Comparison of ENCODE assay signal across 1 cellular context in the genomic region with DNA sequence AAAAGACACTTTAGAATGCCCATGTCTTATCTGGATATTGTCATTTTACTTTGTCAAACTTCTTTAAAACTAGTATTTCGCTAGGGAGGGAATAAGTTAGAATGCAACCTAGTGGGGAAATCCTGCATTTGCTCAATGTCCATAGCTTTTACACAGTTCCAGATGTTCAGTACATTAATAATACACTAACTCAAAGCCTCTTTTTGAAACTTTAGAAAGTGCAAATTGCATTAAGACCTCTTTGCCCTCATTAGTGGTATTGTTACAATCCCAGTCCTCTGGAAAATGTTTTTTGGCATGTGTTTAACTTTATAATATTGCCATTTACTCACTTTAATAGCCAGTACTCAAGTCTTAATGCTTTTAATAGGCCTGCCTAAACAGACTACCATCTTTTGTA.
TF ChIP-seq lines count a peak whose summit lies in the region.

No MANE protein-coding gene starts in this region.

TF ChIP-seq in SK-N-SH treated with all-trans-retinoic acid at 6 μM for 48 hours, 23 proteins besides CTCF, POLR2A, EP300 and RAD21 (continued from another document):
- TF ChIP-seq TSHZ2 (CRISPR knock-in tag; IDR thresholded peaks at IDR 0.05) (peak; percentile 81), CSRNP3 (CRISPR knock-in tag; IDR thresholded peaks at IDR 0.05) (peak; percentile 49; the same call in 1 of the 2 replicates)
- TF ChIP-seq, protein P1, sequence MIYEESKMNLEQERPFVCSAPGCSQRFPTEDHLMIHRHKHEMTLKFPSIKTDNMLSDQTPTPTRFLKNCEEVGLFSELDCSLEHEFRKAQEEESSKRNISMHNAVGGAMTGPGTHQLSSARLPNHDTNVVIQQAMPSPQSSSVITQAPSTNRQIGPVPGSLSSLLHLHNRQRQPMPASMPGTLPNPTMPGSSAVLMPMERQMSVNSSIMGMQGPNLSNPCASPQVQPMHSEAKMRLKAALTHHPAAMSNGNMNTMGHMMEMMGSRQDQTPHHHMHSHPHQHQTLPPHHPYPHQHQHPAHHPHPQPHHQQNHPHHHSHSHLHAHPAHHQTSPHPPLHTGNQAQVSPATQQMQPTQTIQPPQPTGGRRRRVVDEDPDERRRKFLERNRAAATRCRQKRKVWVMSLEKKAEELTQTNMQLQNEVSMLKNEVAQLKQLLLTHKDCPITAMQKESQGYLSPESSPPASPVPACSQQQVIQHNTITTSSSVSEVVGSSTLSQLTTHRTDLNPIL (CRISPR knock-in tag; IDR thresholded peaks at IDR 0.05; ENCODE audit: low read depth): no peak; the same call in 1 of the 2 replicates
TF ChIP-seq in SK-N-SH treated with all-trans-retinoic acid at 6 μM for 48 hours: peak in this region for 8.
